In the genomic region with DNA sequence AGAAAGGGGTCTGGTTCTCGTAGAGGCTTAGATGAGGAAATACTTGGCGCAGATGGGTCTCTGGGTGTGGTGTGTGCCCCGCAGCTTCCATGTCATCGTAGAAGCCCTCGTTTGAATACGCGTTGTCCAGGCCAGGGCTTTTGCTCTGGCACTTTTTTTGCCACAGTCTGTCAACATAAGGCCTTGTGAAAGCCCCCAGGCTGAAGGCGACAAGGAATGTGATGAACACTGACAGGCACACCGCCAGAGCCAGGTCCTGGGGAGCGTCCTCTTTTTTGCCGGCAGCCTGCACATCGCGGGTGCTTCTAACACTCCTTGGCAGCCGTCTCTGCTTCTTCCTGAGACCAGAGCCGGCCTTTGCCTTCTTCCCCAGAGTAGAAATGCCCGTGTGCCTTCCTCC, we compare ENCODE assay signal across 18 cellular contexts. TPM values are rescaled to one million over a fixed set of nuclear protein-coding genes. Genes with fewer than 3 reads are reported as not detected.
DNase-seq lines count a peak whose midpoint lies in the region; ATAC-seq, FAIRE-seq and TF ChIP-seq lines count a peak whose summit lies in the region.
"Had no signal": no experiment of that assay in that cellular context is flagged by ENCODE, and none has a peak within 500 bp of the region (broad histone marks: within the 10 kb centered on the region; RNA-seq: fewer than 3 reads in every experiment).

No MANE protein-coding gene starts in this region.

- H2BK15ac ChIP-seq in H1 (ENCODE audit: low read length): no peak overlapping the region

- H3F3A ChIP-seq in GM23338 (replicated peaks; ENCODE audit: low read depth) (no peaks in the 10 kb centered on the region), neural progenitor cell (ENCODE audit: low read depth) (peaks cover 4% of the 10 kb centered on the region), PC-9 (ENCODE audit: insufficient read depth, low read depth) (no peaks in the 10 kb centered on the region)

- H3K14ac ChIP-seq in H1 (ENCODE audit: insufficient read length): no peak overlapping the region

- peak overlapping the region; percentile 94; the same call in 1 of the 2 replicates for H2AFZ ChIP-seq in GM23338
- peak overlapping the region; percentile 68; the same call in 1 of the 2 replicates for H2AFZ ChIP-seq in H1 (ENCODE audit: low read length)
- peak overlapping the region; percentile 76 for H2AFZ ChIP-seq in neural progenitor cell (replicated peaks)
- no peak overlapping the region for H2AFZ ChIP-seq in PC-9

- H2BK120ac ChIP-seq in H1 (replicated peaks; ENCODE audit: low read depth, low read length): no peak overlapping the region

- H3K36me3 ChIP-seq in GM23338 (ENCODE audit: insufficient read depth): no peaks in the 10 kb centered on the region
- H3K36me3 ChIP-seq in H1 (ENCODE audit: control insufficient read depth in 2 of 4, insufficient read depth in 4 of 4, low read length in 3 of 4): no peaks in the 10 kb centered on the region
- H3K36me3 ChIP-seq in neural progenitor cell: no peaks in the 10 kb centered on the region
- no peaks in the 10 kb centered on the region for H3K36me3 ChIP-seq in PC-9 (ENCODE audit: low read depth)

- H3K4me3 Mint-ChIP-seq in GM23338: no peak overlapping the region
- H3K4me3 Mint-ChIP-seq in neural progenitor cell: no peak overlapping the region
- H3K4me3 Mint-ChIP-seq: CD4-positive, alpha-beta T cell; H9 had no signal

- no peak overlapping the region for H2BK20ac ChIP-seq in H1 (ENCODE audit: low read length)

- H3K36me3 Mint-ChIP-seq in GM23338 (ENCODE audit: low read depth) (peaks cover 5% of the 10 kb centered on the region; the same call in 2 of the 3 replicates), neural progenitor cell (no peaks in the 10 kb centered on the region)

- H3K4me3 ChIP-seq in GM23338 (no peak overlapping the region), H1 (ENCODE audit: extremely low read depth in 1 of 4, insufficient read depth in 2 of 4, low read depth in 3 of 4, low read length in 4 of 4) (no peak overlapping the region), neural progenitor cell (no peak overlapping the region), PC-9 (no peak overlapping the region)

- H2BK12ac ChIP-seq in H1 (ENCODE audit: low read depth, low read length): no peak overlapping the region

- no peak overlapping the region for H3K56ac ChIP-seq in H1 (replicated peaks; ENCODE audit: insufficient read length, low read depth, low read length)

- CTCF ChIA-PET in H1 (lab: Charles Lee; ENCODE audit: partially characterized antibody) (no interaction called here), PC-9 (lab: Charles Lee) (no interaction called here)

- H3K27ac Mint-ChIP-seq in GM23338: no peak overlapping the region
- no peak overlapping the region for H3K27ac Mint-ChIP-seq in neural progenitor cell
- H3K27ac Mint-ChIP-seq: CD4-positive, alpha-beta T cell; H9 had no signal

- H2BK5ac ChIP-seq in H1 (ENCODE audit: low read depth, low read length): no peak overlapping the region

- no peak overlapping the region for H3K4ac ChIP-seq in H1 (replicated peaks; ENCODE audit: insufficient read length, low read depth, low read length)

- intact Hi-C loops in PC-9 (cut with micrococcal nuclease; ENCODE audit: unreplicated experiment): no loop called here

- H3K9me2 ChIP-seq in GM23338 (ENCODE audit: insufficient read depth): no peaks in the 10 kb centered on the region
- H3K9me2 ChIP-seq in PC-9 (ENCODE audit: insufficient read depth): no peaks in the 10 kb centered on the region

- ATAC-seq in GM23338 (peak; percentile 75; the same call in 2 of the 3 replicates), HG03457 (IDR thresholded peaks at IDR 0.05; ENCODE audit: unreplicated experiment) (no peak), HG03097 (IDR thresholded peaks at IDR 0.05; ENCODE audit: low FRiP score, unreplicated experiment) (no peak)

- H3K4me2 ChIP-seq in GM23338: peak overlapping the region; percentile 29; the same call in 1 of the 2 replicates
- H3K4me2 ChIP-seq in H1 (ENCODE audit: insufficient read depth in 1 of 2, low read depth in 2 of 2, low read length in 2 of 2): no peak overlapping the region
- H3K4me2 ChIP-seq in neural progenitor cell: no peak overlapping the region
- H3K4me2 ChIP-seq in PC-9: no peak overlapping the region

- H3K4me1 Mint-ChIP-seq in GM23338 (peaks cover 16% of the 10 kb centered on the region), neural progenitor cell (peaks cover 8% of the 10 kb centered on the region)

- TF ChIP-seq EP300 in H1 (IDR thresholded peaks at IDR 0.05; ENCODE audit: borderline replicate concordance in 1 of 2, low read depth in 2 of 2, low read length in 2 of 2): no peak

- DNase-seq in GM23338 (ENCODE audit: low spot score) (peak; percentile 35), H1 (ENCODE audit: low read depth in 1 of 2, low spot score in 2 of 2) (no peak), neural progenitor cell (ENCODE audit: low spot score) (peak; percentile 13), PC-9 (no peak)
- DNase-seq: ACHN; Caco-2; CD4-positive, alpha-beta T cell; GDM1; GOT3; H9 had no signal

- no peak for TF ChIP-seq POLR2A in H1 (IDR thresholded peaks at IDR 0.05; ENCODE audit: control extremely low read depth in 1 of 2, low read depth in 2 of 2, low read length in 2 of 2)

- no peak overlapping the region for H3K9ac ChIP-seq in H1 (replicated peaks in 1 of 4; ENCODE audit: extremely low read depth in 1 of 4, low read depth in 3 of 4, low read length in 3 of 4)
- no peak overlapping the region for H3K9ac ChIP-seq in neural progenitor cell

- H4K91ac ChIP-seq in H1 (replicated peaks; ENCODE audit: insufficient read length, low read length): no peak overlapping the region

- no peak for TF ChIP-seq RAD21 in H1 (IDR thresholded peaks at IDR 0.05 in 1 of 2, conservative IDR thresholded peaks at IDR 0.05 in 1 of 2; ENCODE audit: low read depth in 2 of 2, low read length in 2 of 2)

- H3K79me1 ChIP-seq in H1 (ENCODE audit: low read depth, low read length): no peaks in the 10 kb centered on the region

- 73% methylated on average over 16 of the region's 16 CpGs; no CpG with 5 or more reads in 1 of the 2 experiments for WGBS in H1 (ENCODE audit: extremely low coverage in 1 of 2, insufficient coverage in 1 of 2, insufficient read length in 1 of 2, insufficient replicate concordance in 2 of 2, low coverage in 1 of 2, low lambda C conversion rate in 2 of 2, missing lambda C conversion rate in 1 of 2), 2 experiments

- TF ChIP-seq CTCF in GM23338 (conservative IDR thresholded peaks at IDR 0.05; ENCODE audit: low read depth in 2 of 2) (no peak), H1 (IDR thresholded peaks at IDR 0.05; ENCODE audit: control extremely low read depth in 1 of 3, insufficient read depth in 1 of 3, low read depth in 1 of 3, low read length in 3 of 3) (no peak), neural progenitor cell (IDR thresholded peaks at IDR 0.05) (no peak), PC-9 (conservative IDR thresholded peaks at IDR 0.05) (no peak)

- H3K9me3 Mint-ChIP-seq in GM23338: peaks cover 16% of the 10 kb centered on the region
- H3K9me3 Mint-ChIP-seq in neural progenitor cell: peaks cover 10% of the 10 kb centered on the region
- H3K9me3 Mint-ChIP-seq: CD4-positive, alpha-beta T cell had no signal

- no peaks in the 10 kb centered on the region for H3K23me2 ChIP-seq in H1 (ENCODE audit: low read depth, low read length)

- H3K4me1 ChIP-seq in GM23338 (ENCODE audit: insufficient read depth) (peaks cover 12% of the 10 kb centered on the region), H1 (replicated peaks in 1 of 4; ENCODE audit: control insufficient read depth in 3 of 4, insufficient read depth in 4 of 4, low read length in 3 of 4) (peaks cover 0 to 5% (median 0%) of the 10 kb centered on the region in 4 experiments; a peak in 1 of 7 replicates), neural progenitor cell (peaks cover 20% of the 10 kb centered on the region), PC-9 (replicated peaks; ENCODE audit: insufficient read depth) (no peaks in the 10 kb centered on the region)
- H3K4me1 ChIP-seq: Caco-2 had no signal

- peaks cover 4% of the 10 kb centered on the region; the same call in 1 of the 2 replicates for H4K20me1 ChIP-seq in GM23338 (replicated peaks; ENCODE audit: insufficient read depth)
- no peaks in the 10 kb centered on the region for H4K20me1 ChIP-seq in H1 (replicated peaks in 1 of 2; ENCODE audit: control insufficient read depth in 1 of 2, insufficient read depth in 2 of 2, low read length in 2 of 2)
- H4K20me1 ChIP-seq in neural progenitor cell (ENCODE audit: low read depth): no peaks in the 10 kb centered on the region
- H4K20me1 ChIP-seq in PC-9 (ENCODE audit: insufficient read depth): no peaks in the 10 kb centered on the region

- H3K27me3 Mint-ChIP-seq in GM23338 (ENCODE audit: insufficient read depth, low read depth, poor library complexity) (no peaks in the 10 kb centered on the region), neural progenitor cell (ENCODE audit: insufficient read depth, low read depth) (peaks cover 2% of the 10 kb centered on the region)

- H4K5ac ChIP-seq in H1 (ENCODE audit: insufficient read length, low read depth, low read length): no peak overlapping the region

- H3K18ac ChIP-seq in H1 (ENCODE audit: extremely low read depth, low read length): no peak overlapping the region

- FAIRE-seq in H1 (lab: Jason Lieb, UNC): no peak
- FAIRE-seq: A204.1, D721Med, GM12892, GM18507 had no signal

- H3K9me3 ChIP-seq in H1 (ENCODE audit: insufficient read depth in 2 of 2, low read depth in 1 of 2, low read length in 1 of 2) (peaks cover under 1 to 9% of the 10 kb centered on the region in 2 experiments; a peak in 2 of 4 replicates), neural progenitor cell (ENCODE audit: low read depth) (no peaks in the 10 kb centered on the region), PC-9 (ENCODE audit: insufficient read depth, low read depth) (no peaks in the 10 kb centered on the region)
- H3K9me3 ChIP-seq: Caco-2 had no signal

- no TSS peak for BruUV-seq in PC-9 (replicated peaks; lab: Mats Ljungman, UMichigan)

- no peak overlapping the region for H3K23ac ChIP-seq in H1 (ENCODE audit: insufficient read length)

- H3K79me2 ChIP-seq in GM23338 (replicated peaks; ENCODE audit: insufficient read depth): no peaks in the 10 kb centered on the region
- H3K79me2 ChIP-seq in H1 (ENCODE audit: control insufficient read depth in 1 of 2, insufficient read depth in 2 of 2, low read length in 2 of 2): no peaks in the 10 kb centered on the region
- H3K79me2 ChIP-seq in neural progenitor cell (ENCODE audit: low read depth): no peaks in the 10 kb centered on the region
- no peaks in the 10 kb centered on the region for H3K79me2 ChIP-seq in PC-9 (ENCODE audit: low read depth)

- no peak overlapping the region for H3K27ac ChIP-seq in GM23338 (ENCODE audit: low read depth)
- H3K27ac ChIP-seq in H1 (ENCODE audit: low read depth, low read length): no peak overlapping the region
- no peak overlapping the region for H3K27ac ChIP-seq in neural progenitor cell
- no peak overlapping the region for H3K27ac ChIP-seq in PC-9
- H3K27ac ChIP-seq: C4-2B had no signal

- H4K8ac ChIP-seq in H1 (ENCODE audit: extremely low read depth, insufficient read depth, low read length): no peak overlapping the region

- POLR2A ChIA-PET in H1 (lab: Charles Lee; ENCODE audit: partially characterized antibody) (no interaction called here), PC-9 (lab: Charles Lee; ENCODE audit: unreplicated experiment) (no interaction called here)

- no peak overlapping the region for H2AK5ac ChIP-seq in H1 (ENCODE audit: low read depth, low read length)

- no peaks in the 10 kb centered on the region for H3K27me3 ChIP-seq in GM23338 (ENCODE audit: insufficient read depth)
- no peaks in the 10 kb centered on the region for H3K27me3 ChIP-seq in H1 (replicated peaks in 1 of 4; ENCODE audit: control insufficient read depth in 3 of 4, extremely low read depth in 1 of 4, insufficient read depth in 3 of 4, low read length in 3 of 4)
- H3K27me3 ChIP-seq in neural progenitor cell: no peaks in the 10 kb centered on the region
- H3K27me3 ChIP-seq in PC-9 (ENCODE audit: insufficient read depth, low read depth): no peaks in the 10 kb centered on the region

RNA-seq across cellular contexts. Expression of a gene that starts 24.5 kb away (rescaled TPM):
- 0.08 and 0.24 TPM in 2 replicates for total RNA-seq in GM23338 (2014; rRNA removed; shearing (Covaris generic))
- 0.09 TPM in 1 of 2 replicates, not detected in the other for polyA plus RNA-seq in GM23338 (2016; fragmentation: Nextera tagmentation; extraction: Ambion mirVana)
- total RNA-seq in H1 (2021; fragmentation: NEBNext Ultra II Directional; extraction: Animal tissue kit (Norgen Biotek cat#: 25700)): 0.11 TPM in 1 of 2 replicates, not detected in the other
- 0.05 and 0.11 TPM in 2 replicates for polyA plus RNA-seq in H1 (2011; rRNA removed)
- 0.06 TPM for polyA plus RNA-seq in H1 (2011; cell fraction: cytosol; rRNA removed)
- polyA plus RNA-seq in H1 (2011; cell fraction: nucleus; rRNA removed): 0.11 TPM
- 0.07 to 0.09 TPM (median 0.08 TPM) in 3 of 4 replicates, not detected in the other for polyA plus RNA-seq in H1 (2012, experiment 1 of 2)
- polyA plus RNA-seq in H1 (2012, experiment 2 of 2): not detected
- polyA plus RNA-seq in H1 (2013, experiment 1 of 2): 0.06 TPM
- polyA plus RNA-seq in H1 (2013, experiment 2 of 2): 0.04 TPM
- polyA minus RNA-seq in H1 (2011; rRNA and poly(A)+ RNA removed): 0.16 TPM in 1 of 2 replicates, not detected in the other
- not detected for polyA minus RNA-seq in H1 (2011; cell fraction: cytosol; rRNA and poly(A)+ RNA removed)
- polyA minus RNA-seq in H1 (2011; cell fraction: nucleus; rRNA and poly(A)+ RNA removed): 0.30 TPM
- total RNA-seq in neural progenitor cell (ENCODE audit: low replicate concordance): 0.40 and 1.0 TPM in 2 replicates
- 0.24 TPM in 1 of 2 replicates, not detected in the other for total RNA-seq in PC-9 (2021)
- total RNA-seq: Caco-2, H9 had no signal

RNA-seq across cellular contexts. Expression of a gene that starts 42.5 kb away (rescaled TPM):
- 19.6 and 24.9 TPM in 2 replicates for total RNA-seq in GM23338 (2014; rRNA removed; shearing (Covaris generic))
- polyA plus RNA-seq in GM23338 (2016; fragmentation: Nextera tagmentation; extraction: Ambion mirVana) (10.8 and 11.8 TPM in 2 replicates), H1 (2011; rRNA removed) (5.3 and 6.8 TPM in 2 replicates)
- total RNA-seq in H1 (2021; fragmentation: NEBNext Ultra II Directional; extraction: Animal tissue kit (Norgen Biotek cat#: 25700)): 25.7 and 32.2 TPM in 2 replicates
- 9.2 TPM for polyA plus RNA-seq in H1 (2011; cell fraction: cytosol; rRNA removed)
- 4.9 TPM for polyA plus RNA-seq in H1 (2011; cell fraction: nucleus; rRNA removed)
- polyA plus RNA-seq in H1 (2012, experiment 1 of 2): 10.3 to 22.6 TPM (median 11.9 TPM) in 4 replicates
- polyA plus RNA-seq in H1 (2012, experiment 2 of 2): 2.5 TPM
- polyA plus RNA-seq in H1 (2013, experiment 1 of 2): 18.4 TPM
- 23.0 TPM for polyA plus RNA-seq in H1 (2013, experiment 2 of 2)
- 6.7 and 10.4 TPM in 2 replicates for polyA minus RNA-seq in H1 (2011; rRNA and poly(A)+ RNA removed)
- polyA minus RNA-seq in H1 (2011; cell fraction: cytosol; rRNA and poly(A)+ RNA removed): 7.2 TPM
- polyA minus RNA-seq in H1 (2011; cell fraction: nucleus; rRNA and poly(A)+ RNA removed): 7.1 TPM
- total RNA-seq in neural progenitor cell (ENCODE audit: low replicate concordance) (33.8 and 51.8 TPM in 2 replicates), PC-9 (2021) (1.2 TPM in 2 replicates)

RNA-seq across cellular contexts. Expression of a gene that starts 55.5 kb away (rescaled TPM):
- 2.5 and 4.2 TPM in 2 replicates for total RNA-seq in GM23338 (2014; rRNA removed; shearing (Covaris generic))
- 1.3 and 1.5 TPM in 2 replicates for polyA plus RNA-seq in GM23338 (2016; fragmentation: Nextera tagmentation; extraction: Ambion mirVana)
- 2.0 and 2.4 TPM in 2 replicates for total RNA-seq in H1 (2021; fragmentation: NEBNext Ultra II Directional; extraction: Animal tissue kit (Norgen Biotek cat#: 25700))
- 1.4 and 1.5 TPM in 2 replicates for polyA plus RNA-seq in H1 (2011; rRNA removed)
- 1.8 TPM for polyA plus RNA-seq in H1 (2011; cell fraction: cytosol; rRNA removed)
- polyA plus RNA-seq in H1 (2011; cell fraction: nucleus; rRNA removed): 2.1 TPM
- 1.6 to 2.6 TPM (median 1.7 TPM) in 4 replicates for polyA plus RNA-seq in H1 (2012, experiment 1 of 2)
- 0.22 TPM for polyA plus RNA-seq in H1 (2012, experiment 2 of 2)
- polyA plus RNA-seq in H1 (2013, experiment 1 of 2): 1.1 TPM
- polyA plus RNA-seq in H1 (2013, experiment 2 of 2): 1.3 TPM
- polyA minus RNA-seq in H1 (2011; rRNA and poly(A)+ RNA removed): 5.5 and 6.9 TPM in 2 replicates
- 3.4 TPM for polyA minus RNA-seq in H1 (2011; cell fraction: cytosol; rRNA and poly(A)+ RNA removed)
- 2.8 TPM for polyA minus RNA-seq in H1 (2011; cell fraction: nucleus; rRNA and poly(A)+ RNA removed)
- 5.4 and 7.2 TPM in 2 replicates for total RNA-seq in neural progenitor cell (ENCODE audit: low replicate concordance)
- total RNA-seq in PC-9 (2021): 0.13 and 0.20 TPM in 2 replicates
- total RNA-seq: Caco-2; CD4-positive, alpha-beta T cell; HT-29 had no signal

Comparison
In these comparisons a context has a peak if more than half of its experiments do, and no peak if none do; other contexts are left out.
1. DNase-seq: peak in GM23338 (single experiment) and neural progenitor cell (single experiment); none in H1 (0 of 2) and PC-9 (0 of 2).